In genomic region chr2:3465844-3466481, GRCh38 we compare ENCODE assay signal across 13 cellular contexts. TPM values are rescaled to one million over a fixed set of nuclear protein-coding genes. Genes with fewer than 3 reads are reported as not detected.
A peak's percentile ranks its signal among the peaks of the same experiment; 100 is the strongest.
DNase-seq lines count a peak whose midpoint lies in the region; ATAC-seq and TF ChIP-seq lines count a peak whose summit lies in the region.
"Had no signal": no experiment of that assay in that cellular context is flagged by ENCODE, and none has a peak within 500 bp of the region (broad histone marks: within the 10 kb centered on the region; RNA-seq: fewer than 3 reads in every experiment).

No MANE protein-coding gene starts in this region.

- peaks cover 7 to 25% of the 10 kb centered on the region in 2 donors for H3K4me1 ChIP-seq in ascending aorta
- peaks cover 20 to 55% (median 49%) of the 10 kb centered on the region in 9 donors for H3K4me1 ChIP-seq in heart right ventricle
- H3K4me1 ChIP-seq in tibial artery: peaks cover 0 to 58% (median 19%) of the 10 kb centered on the region in 4 donors
- H3K4me1 ChIP-seq: pancreas had no signal

- intact Hi-C loops in ascending aorta (cut with DNase I): loop anchor here (10.0 kb wide), 1 partner anchor 1811 kb away; no protein-coding TSS in a partner anchor
- intact Hi-C loops in heart right ventricle (cut with DNase I): no loop called here
- intact Hi-C loops in tibial artery (cut with DNase I; ENCODE audit: low total_unique reads): loop anchor here (10.0 kb wide), 1 partner anchor 1611 kb away; no protein-coding TSS in a partner anchor

- H3K36me3 ChIP-seq in ascending aorta (peaks cover 30 to 45% of the 10 kb centered on the region in 2 donors), heart right ventricle (peaks cover 0 to 89% (median 33%) of the 10 kb centered on the region in 9 donors), tibial artery (peaks cover 26 to 92% (median 73%) of the 10 kb centered on the region in 3 donors)

- TF ChIP-seq CTCF in ascending aorta (IDR thresholded peaks at IDR 0.05): no peak
- TF ChIP-seq CTCF in heart right ventricle (IDR thresholded peaks at IDR 0.05): no peak
- TF ChIP-seq CTCF in tibial artery (IDR thresholded peaks at IDR 0.05): no peak

- peak in 6 of 8 donors; percentile 46 to 70 (median 50) for ATAC-seq in heart right ventricle
- ATAC-seq in GM18858 (IDR thresholded peaks at IDR 0.05; ENCODE audit: unreplicated experiment): no peak
- ATAC-seq: activated CD8-positive, alpha-beta T cell treated with anti-CD3 and anti-CD28 coated beads for 36 hours; activated naive CD8-positive, alpha-beta T cell treated with anti-CD3 and anti-CD28 coated beads, Interleukin-2, amount 50 U/mL, for 24 hours had no signal

- peak overlapping the region; percentile 82 to 90 for H3K27ac ChIP-seq in ascending aorta
- H3K27ac ChIP-seq in heart right ventricle: peak overlapping the region; percentile 58 to 88 (median 76)
- peak overlapping the region; percentile 62 to 78 for H3K27ac ChIP-seq in tibial artery
- H3K27ac ChIP-seq: pancreas had no signal

- DNase-seq in HS-5 (ENCODE audit: low read depth) (peak; percentile 84), ascending aorta (ENCODE audit: low spot score in 2 of 2) (peak in 1 of 2 donors; percentile 77), heart right ventricle (peak in 1 of 2 donors; percentile 49), tibial artery (peak in 1 of 2 donors; percentile 65), NCI-H510A treated with DMSO at 0.1 percent for 48 hours (lab: John Stamatoyannopoulos, UW) (no peak), SKM-1 treated with dmso at 0.1 percent for 144 hours (lab: John Stamatoyannopoulos, UW; ENCODE audit: unreplicated experiment) (no peak)
- DNase-seq in activated CD8-positive, alpha-beta memory T cell treated with anti-CD3 and anti-CD28 coated beads, Interleukin-2, amount 50 U/mL, for 4 hours: no peak
- DNase-seq: activated CD8-positive, alpha-beta T cell treated with anti-CD3 and anti-CD28 coated beads for 36 hours; activated naive CD8-positive, alpha-beta T cell treated with anti-CD3 and anti-CD28 coated beads, Interleukin-2, amount 50 U/mL, for 24 hours; NCI-H1105; SHP77 had no signal

- H3K27me3 ChIP-seq in ascending aorta: no peaks in the 10 kb centered on the region
- no peaks in the 10 kb centered on the region for H3K27me3 ChIP-seq in heart right ventricle
- no peaks in the 10 kb centered on the region for H3K27me3 ChIP-seq in tibial artery
- H3K27me3 ChIP-seq: pancreas had no signal

- no peak overlapping the region for H3K4me3 ChIP-seq in ascending aorta
- H3K4me3 ChIP-seq in heart right ventricle: no peak overlapping the region
- H3K4me3 ChIP-seq in tibial artery: no peak overlapping the region
- H3K4me3 ChIP-seq: pancreas had no signal

- WGBS in heart right ventricle, 2 donors: 68 to 69% methylated on average over 13 of the region's 13 CpGs

- H3K9me3 ChIP-seq in ascending aorta (no peaks in the 10 kb centered on the region), heart right ventricle (no peaks in the 10 kb centered on the region), tibial artery (no peaks in the 10 kb centered on the region)
- H3K9me3 ChIP-seq: pancreas had no signal

RNA-seq across cellular contexts. Expression of gene ADI1, which starts 53.4 kb away (rescaled TPM):
- total RNA-seq in ascending aorta: 40.9 TPM
- total RNA-seq in heart right ventricle: 100 to 1,000 TPM; 100 to 204 (median 175) TPM
- 100 to 1,000 TPM in 1 of 2 donors, 10 to 100 TPM in 1; 49.2 to 126 TPM for polyA plus RNA-seq in heart right ventricle

Comparison
In these comparisons a context has a peak if more than half of its experiments do, and no peak if none do; other contexts are left out.
1. intact Hi-C loops: an anchor here in ascending aorta (10.0 kb wide) and tibial artery (10.0 kb wide); none called in heart right ventricle.